In genomic region chr20:36745927-36746659, GRCh38 we compare ENCODE assay signal across 8 cellular contexts. TPM values are rescaled to one million over a fixed set of nuclear protein-coding genes. Genes with fewer than 3 reads are reported as not detected.
DNase-seq lines count a peak whose midpoint lies in the region; ATAC-seq and TF ChIP-seq lines count a peak whose summit lies in the region.

Gene NDRG3, minus strand, starts transcription at chr20:36746090. Its CDS starts 24,355 bp downstream, at chr20:36721735.

- peak; percentile 95 for DNase-seq in EH (ENCODE audit: low read depth)
- peak; percentile 99 for DNase-seq in GM23338 (ENCODE audit: low spot score)
- peak; percentile 96 for DNase-seq in RPMI8226
- DNase-seq in fibroblast of peridontal ligament (ENCODE audit: extremely low read depth), result peak; percentile 91
- peak; percentile 90 for DNase-seq in natural killer cell treated with Interleukin-12 subunit alpha and Interleukin-12 subunit beta and Interleukin-15 and Interleukin-18, amount 100 ng/mL, for 72 hours (ENCODE audit: low spot score)
- peak; percentile 92 for DNase-seq in stimulated activated naive CD8-positive, alpha-beta T cell treated with anti-CD3 and anti-CD28 coated beads, Interleukin-15, Interleukin-2, amounts not matched to agents 100 U/mL and 50 U/mL, for 24 hours

- peaks cover 5% of the 10 kb centered on the region for H3K27me3 Mint-ChIP-seq in GM23338 (ENCODE audit: insufficient read depth, low read depth, poor library complexity)
- no peaks in the 10 kb centered on the region for H3K27me3 Mint-ChIP-seq in activated T-helper 17 cell treated with anti-CD3 and anti-CD28 coated beads, Interleukin-2, amount 50 U/mL, for 72 hours
- H3K27me3 Mint-ChIP-seq in natural killer cell treated with Interleukin-12 subunit alpha and Interleukin-12 subunit beta and Interleukin-15 and Interleukin-18, amount 100 ng/mL, for 72 hours, result no peaks in the 10 kb centered on the region

- H3K36me3 Mint-ChIP-seq in GM23338 (ENCODE audit: low read depth), result peaks cover 6% of the 10 kb centered on the region
- peaks cover 5% of the 10 kb centered on the region for H3K36me3 Mint-ChIP-seq in activated T-helper 17 cell treated with anti-CD3 and anti-CD28 coated beads, Interleukin-2, amount 50 U/mL, for 72 hours (ENCODE audit: low read depth)
- H3K36me3 Mint-ChIP-seq in natural killer cell treated with Interleukin-12 subunit alpha and Interleukin-12 subunit beta and Interleukin-15 and Interleukin-18, amount 100 ng/mL, for 72 hours, result no peaks in the 10 kb centered on the region

- H3K27ac ChIP-seq in GM23338 (ENCODE audit: low read depth), result peak within 1 kb of the TSS; percentile 71

- no peak for TF ChIP-seq CTCF in GM23338 (conservative IDR thresholded peaks at IDR 0.05; ENCODE audit: low read depth in 2 of 2)
- TF ChIP-seq CTCF in LNCAP (IDR thresholded peaks at IDR 0.05), result 0 out of 2 replicates have a peak, but pooled peaks have one; percentile 32

- H3K36me3 ChIP-seq in GM23338 (ENCODE audit: insufficient read depth), result no peaks in the 10 kb centered on the region

- peak within 1 kb of the TSS; percentile 89 for H3K4me3 Mint-ChIP-seq in GM23338
- H3K4me3 Mint-ChIP-seq in activated T-helper 17 cell treated with anti-CD3 and anti-CD28 coated beads, Interleukin-2, amount 50 U/mL, for 72 hours, result peak within 1 kb of the TSS; percentile 91
- H3K4me3 Mint-ChIP-seq in natural killer cell treated with Interleukin-12 subunit alpha and Interleukin-12 subunit beta and Interleukin-15 and Interleukin-18, amount 100 ng/mL, for 72 hours, result peak within 1 kb of the TSS; percentile 88

- peak within 1 kb of the TSS; percentile 93 for H3K4me3 ChIP-seq in GM23338

- H3K27me3 ChIP-seq in GM23338 (ENCODE audit: insufficient read depth), result no peaks in the 10 kb centered on the region; the same call in 1 of the 2 replicates

- H3F3A ChIP-seq in GM23338 (replicated peaks; ENCODE audit: low read depth), result peaks cover 11% of the 10 kb centered on the region; the same call in 1 of the 2 replicates

- peak; percentile 85 for ATAC-seq in GM23338
- ATAC-seq in activated T-helper 17 cell treated with anti-CD3 and anti-CD28 coated beads, Interleukin-2, amount 50 U/mL, for 72 hours (replicated peaks), result peak; percentile 99
- peak; percentile 99 for ATAC-seq in natural killer cell treated with Interleukin-12 subunit alpha and Interleukin-12 subunit beta and Interleukin-15 and Interleukin-18, amount 100 ng/mL, for 72 hours
- ATAC-seq in stimulated activated naive CD8-positive, alpha-beta T cell treated with anti-CD3 and anti-CD28 coated beads, Interleukin-15, Interleukin-2, amounts not matched to agents 100 U/mL and 50 U/mL, for 24 hours, result peak; percentile 97

- H3K9me3 Mint-ChIP-seq in GM23338, result no peaks in the 10 kb centered on the region
- no peaks in the 10 kb centered on the region for H3K9me3 Mint-ChIP-seq in activated T-helper 17 cell treated with anti-CD3 and anti-CD28 coated beads, Interleukin-2, amount 50 U/mL, for 72 hours
- no peaks in the 10 kb centered on the region for H3K9me3 Mint-ChIP-seq in natural killer cell treated with Interleukin-12 subunit alpha and Interleukin-12 subunit beta and Interleukin-15 and Interleukin-18, amount 100 ng/mL, for 72 hours

- no peaks in the 10 kb centered on the region for H3K9me2 ChIP-seq in GM23338 (ENCODE audit: insufficient read depth)

- H2AFZ ChIP-seq in GM23338, result peak within 1 kb of the TSS; percentile 88

- H3K27ac Mint-ChIP-seq in GM23338, result peak within 1 kb of the TSS; percentile 96
- peak within 1 kb of the TSS; percentile 93 for H3K27ac Mint-ChIP-seq in activated T-helper 17 cell treated with anti-CD3 and anti-CD28 coated beads, Interleukin-2, amount 50 U/mL, for 72 hours
- H3K27ac Mint-ChIP-seq in natural killer cell treated with Interleukin-12 subunit alpha and Interleukin-12 subunit beta and Interleukin-15 and Interleukin-18, amount 100 ng/mL, for 72 hours, result peak within 1 kb of the TSS; percentile 81 to 84

- H3K4me2 ChIP-seq in GM23338, result peak within 1 kb of the TSS; percentile 99

- H3K4me1 ChIP-seq in GM23338 (ENCODE audit: insufficient read depth), result peaks cover 13% of the 10 kb centered on the region

- H3K79me2 ChIP-seq in GM23338 (replicated peaks; ENCODE audit: insufficient read depth), result peaks cover 4% of the 10 kb centered on the region

- H4K20me1 ChIP-seq in GM23338 (replicated peaks; ENCODE audit: insufficient read depth), result no peaks in the 10 kb centered on the region; the same call in 1 of the 2 replicates

- peaks cover 18% of the 10 kb centered on the region for H3K4me1 Mint-ChIP-seq in GM23338
- H3K4me1 Mint-ChIP-seq in activated T-helper 17 cell treated with anti-CD3 and anti-CD28 coated beads, Interleukin-2, amount 50 U/mL, for 72 hours, result peaks cover 5% of the 10 kb centered on the region
- H3K4me1 Mint-ChIP-seq in natural killer cell treated with Interleukin-12 subunit alpha and Interleukin-12 subunit beta and Interleukin-15 and Interleukin-18, amount 100 ng/mL, for 72 hours (ENCODE audit: low read depth in 2 of 2), result peaks cover 19 to 20% of the 10 kb centered on the region in 2 donors

TF ChIP-seq in GM23338, 12 proteins besides CTCF, POLR2A, EP300 and RAD21:
- TF ChIP-seq POLR2AphosphoS5 (IDR thresholded peaks at IDR 0.05; ENCODE audit: low read depth) (peak; percentile 72), ZNF331 (CRISPR knock-in tag; IDR thresholded peaks at IDR 0.05; ENCODE audit: low read depth) (no peak), ETS1 (IDR thresholded peaks at IDR 0.05) (0 out of 2 replicates have a peak, but pooled peaks have one; percentile 60), NANOG (IDR thresholded peaks at IDR 0.05; ENCODE audit: borderline replicate concordance) (no peak)

RNA-seq across cellular contexts. Expression of gene NDRG3, which starts in this region (rescaled TPM):
- total RNA-seq in GM23338 (2014; rRNA removed; shearing (Covaris generic)), result 23.9 and 24.0 TPM in 2 replicates
- 18.6 and 20.3 TPM in 2 replicates for polyA plus RNA-seq in GM23338 (2016; fragmentation: Nextera tagmentation; extraction: Ambion mirVana)
- 10 to 100 TPM; 30.5 to 30.7 TPM for total RNA-seq in activated T-helper 17 cell treated with anti-CD3 and anti-CD28 coated beads, Interleukin-2, amount 50 U/mL, for 72 hours
- 10 to 100 TPM; 19.0 to 20.6 TPM for total RNA-seq in natural killer cell treated with Interleukin-12 subunit alpha and Interleukin-12 subunit beta and Interleukin-15 and Interleukin-18, amount 100 ng/mL, for 72 hours

Comparison
In these comparisons a context has a peak if more than half of its experiments do, and no peak if none do; other contexts are left out.
1. Peak in every context shown above with its lines: DNase-seq, ATAC-seq, H3K4me3 ChIP-seq and H3K27ac ChIP-seq.